In the genomic region with DNA sequence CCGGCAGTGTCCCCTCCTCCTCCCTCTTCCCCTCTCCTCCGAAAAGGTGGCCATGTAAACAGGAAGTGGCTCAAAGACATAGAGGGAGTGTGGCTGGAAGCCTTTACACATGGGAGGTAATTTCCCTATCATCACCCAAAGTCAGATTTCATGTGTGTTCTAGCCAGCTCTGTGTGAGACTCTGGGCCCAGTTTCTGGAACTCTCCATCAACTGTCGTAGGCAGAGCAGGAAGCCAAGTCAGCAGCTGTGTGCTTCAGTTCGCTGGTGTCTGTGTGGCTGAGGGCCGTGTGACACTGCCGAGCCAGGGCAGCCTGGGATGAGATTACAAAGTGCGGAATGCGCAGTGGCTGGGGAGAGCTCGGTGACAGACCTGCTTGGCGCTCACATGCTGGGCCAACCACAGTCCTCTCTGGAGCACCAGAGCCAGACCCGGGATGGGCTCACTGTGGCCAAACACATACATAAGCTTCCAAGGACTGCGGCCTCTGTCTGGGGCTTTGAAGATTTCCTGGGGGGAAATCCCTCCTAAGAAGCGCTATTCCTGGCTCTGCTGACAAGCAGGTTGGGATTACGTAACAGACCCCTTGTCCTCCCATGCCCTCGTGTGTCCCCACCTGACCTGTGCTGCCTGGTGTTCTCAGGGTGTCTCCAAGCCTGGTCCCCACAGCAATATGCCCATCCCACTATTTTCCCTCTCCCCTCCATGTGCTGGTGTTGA, we compare ENCODE assay signal across 1 cellular context.
TF ChIP-seq lines count a peak whose summit lies in the region.

No MANE protein-coding gene starts in this region.

TF ChIP-seq in H1, 55 proteins besides CTCF, POLR2A, EP300 and RAD21:
- TF ChIP-seq GABPA (IDR thresholded peaks at IDR 0.05; ENCODE audit: borderline replicate concordance, insufficient read depth, low read length) (no peak), NRF1 (IDR thresholded peaks at IDR 0.05; ENCODE audit: low read depth, low read length) (no peak), POLR2AphosphoS5 (IDR thresholded peaks at IDR 0.05; ENCODE audit: low read depth, low read length) (no peak), RNF2 (IDR thresholded peaks at IDR 0.05; ENCODE audit: borderline replicate concordance, low read depth, low read length, missing control alignments, poor library complexity, severe bottlenecking) (no peak), TEAD4 (IDR thresholded peaks at IDR 0.05; ENCODE audit: low read depth, low read length) (peak; percentile 24; the same call in 1 of the 2 replicates), CEBPB (IDR thresholded peaks at IDR 0.05; ENCODE audit: low read depth, low read length) (peak; percentile 78), SIX5 (IDR thresholded peaks at IDR 0.05; ENCODE audit: low read depth, low read length) (no peak), PHF8 (conservative IDR thresholded peaks at IDR 0.05; ENCODE audit: low read depth, low read length) (no peak), JUN (IDR thresholded peaks at IDR 0.05; ENCODE audit: low read depth, low read length) (no peak), EZH2 (IDR thresholded peaks at IDR 0.05; ENCODE audit: low read depth, low read length, severe bottlenecking) (no peak)
